In genomic region chrX:119757646-119757978, GRCh38 we compare ENCODE assay signal across 10 cellular contexts. TPM values are rescaled to one million over a fixed set of nuclear protein-coding genes. Genes with fewer than 3 reads are reported as not detected.
DNase-seq lines count a peak whose midpoint lies in the region; ATAC-seq and TF ChIP-seq lines count a peak whose summit lies in the region.
"Had no signal": no experiment of that assay in that cellular context is flagged by ENCODE, and none has a peak within 500 bp of the region (broad histone marks: within the 10 kb centered on the region; RNA-seq: fewer than 3 reads in every experiment).

No MANE protein-coding gene starts in this region.

- no peak for ATAC-seq in effector memory CD8-positive, alpha-beta T cell (replicated peaks)
- no peak for ATAC-seq in GM21447 (IDR thresholded peaks at IDR 0.05; ENCODE audit: unreplicated experiment)
- no peak for ATAC-seq in HG03457 (IDR thresholded peaks at IDR 0.05; ENCODE audit: unreplicated experiment)
- no peak for ATAC-seq in HG03571 (IDR thresholded peaks at IDR 0.05; ENCODE audit: unreplicated experiment)

- no peaks in the 10 kb centered on the region for H3K36me3 ChIP-seq in ES-I3 (ENCODE audit: insufficient read depth, low read length)
- H3K36me3 ChIP-seq: left lung had no signal

- TF ChIP-seq CTCF in osteocyte (IDR thresholded peaks at IDR 0.05) = no peak

- H3K9ac ChIP-seq in ES-I3 (ENCODE audit: low read depth, low read length) = peak overlapping the region; percentile 54

- peaks cover 21% of the 10 kb centered on the region for H3K4me1 ChIP-seq in ES-I3 (ENCODE audit: insufficient read depth, low read length)

- H3K4me1 Mint-ChIP-seq in effector memory CD8-positive, alpha-beta T cell (ENCODE audit: low read depth in 2 of 2) = peaks cover 23 to 31% of the 10 kb centered on the region in 2 donors
- H3K4me1 Mint-ChIP-seq in osteocyte (ENCODE audit: unreplicated experiment) = peaks cover 10% of the 10 kb centered on the region

- no peaks in the 10 kb centered on the region for H3K9me3 ChIP-seq in ES-I3 (ENCODE audit: control insufficient read depth, insufficient read depth, low read length)
- H3K9me3 ChIP-seq: left lung had no signal

- DNase-seq in NCI-H510A treated with DMSO at 0.1 percent for 48 hours (lab: John Stamatoyannopoulos, UW) (peak; percentile 29), osteocyte (ENCODE audit: extremely low spot score, unreplicated experiment) (no peak), DMS53 treated with DMSO at 0.1 percent for 48 hours (lab: John Stamatoyannopoulos, UW; ENCODE audit: unreplicated experiment) (no peak)
- DNase-seq in effector memory CD8-positive, alpha-beta T cell = no peak

- H3K9me3 Mint-ChIP-seq in effector memory CD8-positive, alpha-beta T cell = no peaks in the 10 kb centered on the region
- no peaks in the 10 kb centered on the region for H3K9me3 Mint-ChIP-seq in osteocyte (ENCODE audit: unreplicated experiment)

- peaks cover 23% of the 10 kb centered on the region for H3K36me3 Mint-ChIP-seq in effector memory CD8-positive, alpha-beta T cell (ENCODE audit: insufficient read depth)
- no peaks in the 10 kb centered on the region for H3K36me3 Mint-ChIP-seq in osteocyte (ENCODE audit: unreplicated experiment)

- H3K27ac Mint-ChIP-seq in effector memory CD8-positive, alpha-beta T cell = peak overlapping the region; percentile 88 to 94
- H3K27ac Mint-ChIP-seq in osteocyte (ENCODE audit: unreplicated experiment) = peak overlapping the region; percentile 38

- peak overlapping the region; percentile 77 to 87 for H3K4me3 Mint-ChIP-seq in effector memory CD8-positive, alpha-beta T cell
- H3K4me3 Mint-ChIP-seq in osteocyte (ENCODE audit: unreplicated experiment) = peak overlapping the region; percentile 71

- H3K27me3 Mint-ChIP-seq in effector memory CD8-positive, alpha-beta T cell = no peaks in the 10 kb centered on the region
- no peaks in the 10 kb centered on the region for H3K27me3 Mint-ChIP-seq in osteocyte (ENCODE audit: unreplicated experiment)

RNA-seq across cellular contexts. Expression of gene SOWAHD, which starts 0.8 kb away (rescaled TPM):
- total RNA-seq in osteocyte = 1.1 and 1.5 TPM in 2 replicates
- total RNA-seq: RPMI7951 had no signal

RNA-seq across cellular contexts. Expression of gene RPL39, which starts 33.8 kb away (rescaled TPM):
- 1,616 and 1,617 TPM in 2 replicates for total RNA-seq in osteocyte
